ENCODE assay signal across 8 cellular contexts in the genomic region with DNA sequence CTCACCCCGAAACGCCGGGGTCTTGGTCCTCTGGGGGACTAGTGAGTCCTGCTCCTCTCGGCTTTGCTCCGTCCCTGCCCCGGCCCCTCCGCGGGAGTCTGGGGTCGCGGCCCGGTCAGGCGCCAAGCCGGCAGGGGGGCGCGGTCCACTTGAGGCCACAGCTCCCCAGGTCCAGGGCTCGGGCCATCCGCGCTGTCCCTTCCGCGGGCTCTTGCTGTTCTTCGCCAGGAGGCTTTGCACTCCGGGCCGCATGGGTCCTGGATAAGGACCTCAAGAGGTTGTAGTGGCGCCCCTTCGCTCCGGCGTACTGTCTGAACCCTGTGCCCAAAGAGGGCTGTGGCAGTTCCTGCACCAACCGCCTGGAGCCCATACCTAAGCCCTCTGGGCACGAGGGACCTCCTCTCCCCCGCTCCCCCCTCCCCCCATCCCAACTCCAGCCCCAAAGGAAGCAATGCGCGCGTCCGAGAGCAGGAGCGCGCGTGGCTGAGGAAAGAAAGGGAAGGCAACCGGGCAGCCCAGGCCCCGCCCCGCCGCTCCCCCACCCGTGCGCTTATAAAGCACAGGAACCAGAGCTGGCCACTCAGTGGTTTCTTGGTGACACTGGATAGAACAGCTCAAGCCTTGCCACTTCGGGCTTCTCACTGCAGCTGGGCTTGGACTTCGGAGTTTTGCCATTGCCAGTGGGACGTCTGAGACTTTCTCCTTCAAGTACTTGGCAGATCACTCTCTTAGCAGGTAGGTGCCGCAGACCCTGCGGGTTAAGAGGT.
A peak's percentile ranks its signal among the peaks of the same experiment; 100 is the strongest.
DNase-seq lines count a peak whose midpoint lies in the region; ATAC-seq and TF ChIP-seq lines count a peak whose summit lies in the region.

A gene with protein sequence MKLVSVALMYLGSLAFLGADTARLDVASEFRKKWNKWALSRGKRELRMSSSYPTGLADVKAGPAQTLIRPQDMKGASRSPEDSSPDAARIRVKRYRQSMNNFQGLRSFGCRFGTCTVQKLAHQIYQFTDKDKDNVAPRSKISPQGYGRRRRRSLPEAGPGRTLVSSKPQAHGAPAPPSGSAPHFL (plus strand): TSS at position 579 of the 767 bp plus-strand sequence. CDS start 628 bp downstream, outside the sequence.

- H3K27ac ChIP-seq in KMS-11: no peak within 1 kb of the TSS

- peak within 1 kb of the TSS; percentile 99 for H3K4me3 Mint-ChIP-seq in T-helper 1 cell treated with Interleukin-12 subunit alpha and Interleukin-12 subunit beta and Interleukin-4 antibody, amounts not matched to agents 30 μg/mL and 1 μg/mL, for 36 hours
- H3K4me3 Mint-ChIP-seq in dendritic cell treated with granulocyte-macrophage colony-stimulating factor and Interleukin-4, amounts not matched to agents 40 ng/mL and 50 ng/mL, for 4 days: peak within 1 kb of the TSS; percentile 97

- TF ChIP-seq CTCF in KMS-11 (conservative IDR thresholded peaks at IDR 0.05; ENCODE audit: low read depth, low read length): peak; percentile 61

- intact Hi-C loops in dendritic cell treated with granulocyte-macrophage colony-stimulating factor and Interleukin-4, amounts not matched to agents 40 ng/mL and 50 ng/mL, for 4 days (cut with micrococcal nuclease): loop anchor here (2.0 to 5.0 kb wide), 4 partner anchors 14 to 547 kb away; no protein-coding TSS in a partner anchor

- no peaks in the 10 kb centered on the region for H3K9me3 Mint-ChIP-seq in T-helper 1 cell treated with Interleukin-12 subunit alpha and Interleukin-12 subunit beta and Interleukin-4 antibody, amounts not matched to agents 30 μg/mL and 1 μg/mL, for 36 hours
- H3K9me3 Mint-ChIP-seq in dendritic cell treated with granulocyte-macrophage colony-stimulating factor and Interleukin-4, amounts not matched to agents 40 ng/mL and 50 ng/mL, for 4 days: no peaks in the 10 kb centered on the region

- DNase-seq in NCI-H1417 (lab: John Stamatoyannopoulos, UW) (peak in 2 of 3 experiments; percentile 65 to 67), NCI-H1417 treated with DMSO at 0.1 percent for 48 hours (lab: John Stamatoyannopoulos, UW) (no peak), kidney tubule cell (ENCODE audit: low spot score) (peak; percentile 96), smooth muscle cell of the brain vasculature (ENCODE audit: low read depth, low spot score) (peak; percentile 92)

- H3K36me3 Mint-ChIP-seq in T-helper 1 cell treated with Interleukin-12 subunit alpha and Interleukin-12 subunit beta and Interleukin-4 antibody, amounts not matched to agents 30 μg/mL and 1 μg/mL, for 36 hours (ENCODE audit: low read depth): peaks cover 2% of the 10 kb centered on the region
- peaks cover 23% of the 10 kb centered on the region for H3K36me3 Mint-ChIP-seq in dendritic cell treated with granulocyte-macrophage colony-stimulating factor and Interleukin-4, amounts not matched to agents 40 ng/mL and 50 ng/mL, for 4 days (ENCODE audit: low read depth)

- no peak within 1 kb of the TSS; the same call in 1 of the 2 replicates for H3K9ac ChIP-seq in KMS-11

- H3K4me3 ChIP-seq in KMS-11 (IDR thresholded peaks at IDR 0.05; ENCODE audit: insufficient read depth, low read depth, low read length): no peak within 1 kb of the TSS

- H3K36me3 ChIP-seq in KMS-11 (ENCODE audit: insufficient read depth): no peaks in the 10 kb centered on the region

- peaks cover 52% of the 10 kb centered on the region for H3K4me1 ChIP-seq in KMS-11 (ENCODE audit: low read depth, poor library complexity, severe bottlenecking)

- H3K79me2 ChIP-seq in KMS-11 (ENCODE audit: insufficient read depth, low read depth): no peaks in the 10 kb centered on the region

- H2AFZ ChIP-seq in KMS-11 (ENCODE audit: low read depth): peak within 1 kb of the TSS; percentile 86

- peaks cover 74% of the 10 kb centered on the region for H3K27me3 Mint-ChIP-seq in T-helper 1 cell treated with Interleukin-12 subunit alpha and Interleukin-12 subunit beta and Interleukin-4 antibody, amounts not matched to agents 30 μg/mL and 1 μg/mL, for 36 hours (ENCODE audit: low read depth)
- peaks cover 25% of the 10 kb centered on the region for H3K27me3 Mint-ChIP-seq in dendritic cell treated with granulocyte-macrophage colony-stimulating factor and Interleukin-4, amounts not matched to agents 40 ng/mL and 50 ng/mL, for 4 days

- peak within 1 kb of the TSS; percentile 18 for H3K27ac Mint-ChIP-seq in T-helper 1 cell treated with Interleukin-12 subunit alpha and Interleukin-12 subunit beta and Interleukin-4 antibody, amounts not matched to agents 30 μg/mL and 1 μg/mL, for 36 hours
- H3K27ac Mint-ChIP-seq in dendritic cell treated with granulocyte-macrophage colony-stimulating factor and Interleukin-4, amounts not matched to agents 40 ng/mL and 50 ng/mL, for 4 days: peak within 1 kb of the TSS; percentile 93

- no peaks in the 10 kb centered on the region for H4K20me1 ChIP-seq in KMS-11 (ENCODE audit: insufficient read depth)

- peak within 1 kb of the TSS; percentile 63 for H3K4me2 ChIP-seq in KMS-11

- H3K27me3 ChIP-seq in KMS-11 (ENCODE audit: insufficient read depth, low read depth): peaks cover 52% of the 10 kb centered on the region

- peaks cover 44% of the 10 kb centered on the region for H3K4me1 Mint-ChIP-seq in T-helper 1 cell treated with Interleukin-12 subunit alpha and Interleukin-12 subunit beta and Interleukin-4 antibody, amounts not matched to agents 30 μg/mL and 1 μg/mL, for 36 hours (ENCODE audit: low read depth)
- H3K4me1 Mint-ChIP-seq in dendritic cell treated with granulocyte-macrophage colony-stimulating factor and Interleukin-4, amounts not matched to agents 40 ng/mL and 50 ng/mL, for 4 days (ENCODE audit: low read depth): peaks cover 70% of the 10 kb centered on the region

- no peak for ATAC-seq in HG03095 (IDR thresholded peaks at IDR 0.05; ENCODE audit: unreplicated experiment)
